In genomic region chr2:157825885-157826284, GRCh38 we compare ENCODE assay signal across 12 cellular contexts. TPM values are rescaled to one million over a fixed set of nuclear protein-coding genes. Genes with fewer than 3 reads are reported as not detected.
DNase-seq lines count a peak whose midpoint lies in the region; TF ChIP-seq lines count a peak whose summit lies in the region.
"Had no signal": no experiment of that assay in that cellular context is flagged by ENCODE, and none has a peak within 500 bp of the region (broad histone marks: within the 10 kb centered on the region; RNA-seq: fewer than 3 reads in every experiment).

No MANE protein-coding gene starts in this region.

- peaks cover 3 to 15% of the 10 kb centered on the region in 2 experiments for H3K36me3 ChIP-seq in mesenchymal stem cell (ENCODE audit: control insufficient read depth in 1 of 2, insufficient read depth in 2 of 2, low read depth in 1 of 2, low read length in 2 of 2)

- H3K18ac ChIP-seq in mesenchymal stem cell (ENCODE audit: low read depth in 1 of 2, low read length in 2 of 2): no peak overlapping the region

- H3K4ac ChIP-seq in mesenchymal stem cell (ENCODE audit: low read depth in 1 of 2, low read length in 2 of 2): no peak overlapping the region

- 88% methylated on average over 5 of the region's 6 CpGs for WGBS in mesenchymal stem cell

- H4K8ac ChIP-seq in mesenchymal stem cell (ENCODE audit: low read length): no peak overlapping the region

- no peak overlapping the region for H3K4me2 ChIP-seq in mesenchymal stem cell (ENCODE audit: low read length, poor library complexity, severe bottlenecking)

- H2BK120ac ChIP-seq in mesenchymal stem cell (ENCODE audit: low read depth, low read length): no peak overlapping the region

- no peaks in the 10 kb centered on the region for H3K9me3 ChIP-seq in mesenchymal stem cell (ENCODE audit: control insufficient read depth, low read length)
- H3K9me3 ChIP-seq: heart right ventricle had no signal

- H4K91ac ChIP-seq in mesenchymal stem cell (ENCODE audit: low read length): no peak overlapping the region

- DNase-seq in AG08395 (ENCODE audit: low spot score) (peak; percentile 48), HCEC 1CT (peak; percentile 33), mesenchymal stem cell (peak; percentile 66), cerebellum (ENCODE audit: low spot score) (no peak), amygdala (lab: John Stamatoyannopoulos, UW) (no peak), GOT3 (lab: John Stamatoyannopoulos, UW) (no peak)
- DNase-seq in activated T-cell treated with anti-CD3 and anti-CD28 coated beads, Interleukin-2, amount 50 U/mL, for 48 hours: no peak
- DNase-seq: activated CD8-positive, alpha-beta T cell treated with anti-CD3 and anti-CD28 coated beads, Interleukin-2, amount 10 ng/mL, durations not matched to agents 7 days and 5 days; aorta; heart right ventricle; SHP77 had no signal

- H2BK15ac ChIP-seq in mesenchymal stem cell (ENCODE audit: low read depth, poor library complexity, severe bottlenecking): no peak overlapping the region

- H3K4me3 ChIP-seq in mesenchymal stem cell (ENCODE audit: insufficient read depth in 1 of 2, low read depth in 1 of 2, low read length in 2 of 2): no peak overlapping the region
- H3K4me3 ChIP-seq: heart right ventricle had no signal

- H2BK5ac ChIP-seq in mesenchymal stem cell (ENCODE audit: low read depth, low read length, poor library complexity, severe bottlenecking): no peak overlapping the region

- peaks cover 32% of the 10 kb centered on the region for H3K79me1 ChIP-seq in mesenchymal stem cell (replicated peaks; ENCODE audit: low read length, poor library complexity, severe bottlenecking)

- H2BK12ac ChIP-seq in mesenchymal stem cell (ENCODE audit: low read length in 2 of 2): no peak overlapping the region

- no peak overlapping the region for H3K23ac ChIP-seq in mesenchymal stem cell (ENCODE audit: low read length in 2 of 2)

- H2AFZ ChIP-seq in mesenchymal stem cell (ENCODE audit: low read depth, low read length): no peak overlapping the region

- TF ChIP-seq CTCF in brain (conservative IDR thresholded peaks at IDR 0.05): no peak

- no peak overlapping the region for H3K27ac ChIP-seq in mesenchymal stem cell (ENCODE audit: low read length, poor library complexity, severe bottlenecking)
- H3K27ac ChIP-seq: heart right ventricle had no signal

- peak overlapping the region; percentile 32 to 87 (median 55) for H3K27ac Mint-ChIP-seq in brain
- H3K27ac Mint-ChIP-seq: activated CD8-positive, alpha-beta T cell treated with anti-CD3 and anti-CD28 coated beads, Interleukin-2, amount 10 ng/mL, durations not matched to agents 7 days and 5 days had no signal

- peaks cover 0 to 6% (median 0%) of the 10 kb centered on the region in 5 experiments for H3K9me3 Mint-ChIP-seq in brain

- H3K14ac ChIP-seq in mesenchymal stem cell (ENCODE audit: low read length in 2 of 2): no peak overlapping the region

- H2AK5ac ChIP-seq in mesenchymal stem cell (ENCODE audit: low read length, severe bottlenecking): no peak overlapping the region

- H3K9ac ChIP-seq in mesenchymal stem cell (ENCODE audit: low read length): peak overlapping the region; percentile 74

- H3K4me1 ChIP-seq in mesenchymal stem cell (ENCODE audit: control insufficient read depth, insufficient read depth, low read depth, low read length): peaks cover 5% of the 10 kb centered on the region

- peaks cover 27% of the 10 kb centered on the region for H3K4me1 Mint-ChIP-seq in brain

- H3K4me3 Mint-ChIP-seq in brain: no peak overlapping the region
- H3K4me3 Mint-ChIP-seq: activated CD8-positive, alpha-beta T cell treated with anti-CD3 and anti-CD28 coated beads, Interleukin-2, amount 10 ng/mL, durations not matched to agents 7 days and 5 days had no signal

- no peaks in the 10 kb centered on the region for H3K27me3 Mint-ChIP-seq in brain

- H3K36me3 Mint-ChIP-seq in brain: peaks cover 33% of the 10 kb centered on the region

- no peaks in the 10 kb centered on the region for H3K27me3 ChIP-seq in mesenchymal stem cell (ENCODE audit: control insufficient read depth in 1 of 2, insufficient read depth in 1 of 2, low read length in 2 of 2)
- H3K27me3 ChIP-seq: heart right ventricle had no signal

RNA-seq across cellular contexts. Expression of gene ACVR1, which starts 50.2 kb away (rescaled TPM):
- 14.2 TPM for polyA plus RNA-seq in brain (ENCODE audit: insufficient read depth, low read depth, low replicate concordance)
- polyA plus RNA-seq in mesenchymal stem cell (2013, experiment 1 of 2): 29.5 TPM
- 30.9 TPM for polyA plus RNA-seq in mesenchymal stem cell (2013, experiment 2 of 2)
- 12.7 TPM for total RNA-seq in cerebellum

Comparison
In these comparisons a context has a peak if more than half of its experiments do, and no peak if none do; other contexts are left out.
1. DNase-seq: peak in AG08395 (single experiment), HCEC 1CT (single experiment) and mesenchymal stem cell (single experiment); none in cerebellum (single experiment), activated T-cell treated with anti-CD3 and anti-CD28 coated beads, Interleukin-2, amount 50 U/mL, for 48 hours (0 of 2), amygdala (0 of 56) and GOT3 (single experiment).